ENCODE assay signal across 2 cellular contexts in genomic region chr11:13193613-13194012, GRCh38.
TF ChIP-seq lines count a peak whose summit lies in the region.

No MANE protein-coding gene starts in this region.

TF ChIP-seq in SK-N-SH, 30 proteins besides CTCF, POLR2A, EP300 and RAD21 (continued from another document):
- TF ChIP-seq, protein P1, sequence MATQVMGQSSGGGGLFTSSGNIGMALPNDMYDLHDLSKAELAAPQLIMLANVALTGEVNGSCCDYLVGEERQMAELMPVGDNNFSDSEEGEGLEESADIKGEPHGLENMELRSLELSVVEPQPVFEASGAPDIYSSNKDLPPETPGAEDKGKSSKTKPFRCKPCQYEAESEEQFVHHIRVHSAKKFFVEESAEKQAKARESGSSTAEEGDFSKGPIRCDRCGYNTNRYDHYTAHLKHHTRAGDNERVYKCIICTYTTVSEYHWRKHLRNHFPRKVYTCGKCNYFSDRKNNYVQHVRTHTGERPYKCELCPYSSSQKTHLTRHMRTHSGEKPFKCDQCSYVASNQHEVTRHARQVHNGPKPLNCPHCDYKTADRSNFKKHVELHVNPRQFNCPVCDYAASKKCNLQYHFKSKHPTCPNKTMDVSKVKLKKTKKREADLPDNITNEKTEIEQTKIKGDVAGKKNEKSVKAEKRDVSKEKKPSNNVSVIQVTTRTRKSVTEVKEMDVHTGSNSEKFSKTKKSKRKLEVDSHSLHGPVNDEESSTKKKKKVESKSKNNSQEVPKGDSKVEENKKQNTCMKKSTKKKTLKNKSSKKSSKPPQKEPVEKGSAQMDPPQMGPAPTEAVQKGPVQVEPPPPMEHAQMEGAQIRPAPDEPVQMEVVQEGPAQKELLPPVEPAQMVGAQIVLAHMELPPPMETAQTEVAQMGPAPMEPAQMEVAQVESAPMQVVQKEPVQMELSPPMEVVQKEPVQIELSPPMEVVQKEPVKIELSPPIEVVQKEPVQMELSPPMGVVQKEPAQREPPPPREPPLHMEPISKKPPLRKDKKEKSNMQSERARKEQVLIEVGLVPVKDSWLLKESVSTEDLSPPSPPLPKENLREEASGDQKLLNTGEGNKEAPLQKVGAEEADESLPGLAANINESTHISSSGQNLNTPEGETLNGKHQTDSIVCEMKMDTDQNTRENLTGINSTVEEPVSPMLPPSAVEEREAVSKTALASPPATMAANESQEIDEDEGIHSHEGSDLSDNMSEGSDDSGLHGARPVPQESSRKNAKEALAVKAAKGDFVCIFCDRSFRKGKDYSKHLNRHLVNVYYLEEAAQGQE (IDR thresholded peaks at IDR 0.05; ENCODE audit: low read depth, low read length), result no peak
- TF ChIP-seq FOXM1 (IDR thresholded peaks at IDR 0.05; ENCODE audit: low read depth) (no peak), MXI1 (IDR thresholded peaks at IDR 0.05; ENCODE audit: low read depth, low read length) (no peak), NFIC (IDR thresholded peaks at IDR 0.05; ENCODE audit: borderline replicate concordance) (no peak)

TF ChIP-seq in GM23338, 12 proteins besides CTCF, POLR2A, EP300 and RAD21 (continued from another document):
- TF ChIP-seq ZNF462 (CRISPR knock-in tag; IDR thresholded peaks at IDR 0.05) (no peak), ZNF114 (CRISPR knock-in tag; IDR thresholded peaks at IDR 0.05) (no peak), NANOG (IDR thresholded peaks at IDR 0.05; ENCODE audit: borderline replicate concordance) (no peak), POLR2AphosphoS5 (IDR thresholded peaks at IDR 0.05; ENCODE audit: low read depth) (no peak), STAT1 (IDR thresholded peaks at IDR 0.05; ENCODE audit: unreplicated experiment) (no peak), JUNB (IDR thresholded peaks at IDR 0.05; ENCODE audit: unreplicated experiment) (no peak), ETS1 (IDR thresholded peaks at IDR 0.05) (no peak), ZNF331 (CRISPR knock-in tag; IDR thresholded peaks at IDR 0.05; ENCODE audit: low read depth) (no peak), EZH2 (IDR thresholded peaks at IDR 0.05; ENCODE audit: low read depth, unreplicated experiment) (no peak), EZH2phosphoT487 (IDR thresholded peaks at IDR 0.05; ENCODE audit: unreplicated experiment) (no peak)
- TF ChIP-seq, protein P1 (IDR thresholded peaks at IDR 0.05; ENCODE audit: unreplicated experiment), result no peak
